15 cellular contexts compared by ENCODE assay signal in the genomic region with DNA sequence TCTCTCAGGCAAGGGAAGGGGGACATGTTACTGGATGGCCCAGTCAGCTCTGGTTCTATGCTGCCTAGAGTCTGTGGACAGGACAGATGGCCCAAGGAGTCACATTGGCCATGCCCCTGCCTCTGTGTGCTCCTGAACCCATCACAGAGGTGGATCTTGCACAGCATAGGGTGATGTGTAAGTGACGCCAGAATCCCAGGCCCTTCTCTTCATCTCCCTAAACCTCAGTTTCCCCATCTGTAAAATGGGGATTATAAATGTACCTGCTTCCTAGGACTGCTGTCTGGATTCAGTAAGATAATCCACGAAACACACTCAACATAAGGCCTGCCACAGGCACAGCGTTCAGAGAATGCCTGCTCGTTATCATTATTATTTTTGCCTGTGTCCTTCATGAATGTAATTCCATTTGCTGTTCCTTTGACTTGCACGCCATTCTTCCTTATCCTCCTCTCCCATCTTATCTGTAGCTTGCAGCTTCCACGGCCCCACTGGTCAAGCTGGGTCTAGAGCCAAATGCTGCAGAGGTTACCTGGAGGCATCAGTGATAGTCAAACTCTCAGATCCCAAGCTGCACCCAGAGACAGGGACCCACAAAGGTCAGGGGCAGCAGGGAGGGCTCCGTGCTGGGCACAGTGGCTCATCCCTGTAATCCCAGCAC.
DNase-seq lines count a peak whose midpoint lies in the region; ATAC-seq, FAIRE-seq and TF ChIP-seq lines count a peak whose summit lies in the region.
"Had no signal": no experiment of that assay in that cellular context is flagged by ENCODE, and none has a peak within 500 bp of the region (broad histone marks: within the 10 kb centered on the region; RNA-seq: fewer than 3 reads in every experiment).

No MANE protein-coding gene starts in this region.

- no peak overlapping the region for H4K91ac ChIP-seq in trophoblast cell (ENCODE audit: low read depth, low read length)

- in situ Hi-C loops in K562 (cut with MboI), result no loop called here

- H4K12ac ChIP-seq in trophoblast cell (ENCODE audit: low read depth, low read length), result no peak overlapping the region

- H2BK120ac ChIP-seq in trophoblast cell (ENCODE audit: insufficient read depth, low read length, poor library complexity), result no peak overlapping the region

- H3K9ac ChIP-seq in BLaER1 treated with 17β-estradiol and CSF1 and Interleukin-3, amounts not matched to agents 10 nM and 100 nM, result no peak overlapping the region
- no peak overlapping the region for H3K9ac ChIP-seq in K562 (ENCODE audit: insufficient read depth in 1 of 2, low read depth in 2 of 2, low read length in 2 of 2)
- H3K9ac ChIP-seq in trophoblast cell (ENCODE audit: low read length), result no peak overlapping the region

- H3K36me3 ChIP-seq in BLaER1 treated with 17β-estradiol and CSF1 and Interleukin-3, amounts not matched to agents 10 nM and 100 nM, result no peaks in the 10 kb centered on the region
- H3K36me3 ChIP-seq in K562 (ENCODE audit: control insufficient read depth, insufficient read depth, low read length) (no peaks in the 10 kb centered on the region), trophoblast cell (ENCODE audit: control insufficient read depth in 1 of 2, insufficient read depth in 2 of 2, low read length in 2 of 2) (no peaks in the 10 kb centered on the region)

- H3K27ac ChIP-seq in BLaER1 treated with 17β-estradiol and CSF1 and Interleukin-3, amounts not matched to agents 10 nM and 100 nM, result 0 out of 22 replicates have a peak overlapping the region, but pooled peaks of 1 of the 11 experiments have one; percentile 3
- H3K27ac ChIP-seq in K562 (ENCODE audit: extremely low read depth, low read depth, low read length) (no peak overlapping the region), trophoblast cell (ENCODE audit: low read depth, low read length) (no peak overlapping the region)

- H3K4me2 ChIP-seq in BLaER1 treated with 17β-estradiol and CSF1 and Interleukin-3, amounts not matched to agents 10 nM and 100 nM, result peak overlapping the region in 6 of 11 experiments; percentile 85 to 96 (median 90); a peak in 8 of 22 replicates
- no peak overlapping the region for H3K4me2 ChIP-seq in K562 (ENCODE audit: insufficient read depth, low read length)
- H3K4me2 ChIP-seq in trophoblast cell (ENCODE audit: low read length), result no peak overlapping the region

- peak overlapping the region; percentile 9 for H2AK5ac ChIP-seq in trophoblast cell (ENCODE audit: low read length)

- 0% methylated on average over 6 of the region's 7 CpGs for WGBS in K562 (ENCODE audit: insufficient coverage, low coverage, missing lambda C conversion rate)
- no CpG with 5 or more reads among the region's 7 CpGs for WGBS in trophoblast cell (ENCODE audit: extremely low coverage, insufficient coverage, insufficient read length)

- peaks cover 14 to 58% (median 46%) of the 10 kb centered on the region in 10 experiments; a peak in 19 of 20 replicates for H3K4me1 ChIP-seq in BLaER1 treated with 17β-estradiol and CSF1 and Interleukin-3, amounts not matched to agents 10 nM and 100 nM
- H3K4me1 ChIP-seq in K562 (replicated peaks in 1 of 2; ENCODE audit: control insufficient read depth in 2 of 2, insufficient read depth in 2 of 2, low read length in 2 of 2) (peaks cover 0 to 5% of the 10 kb centered on the region in 2 experiments; a peak in 3 of 5 replicates), trophoblast cell (ENCODE audit: control insufficient read depth in 1 of 2, insufficient read depth in 2 of 2, low read length in 2 of 2) (peaks cover 3 to 10% of the 10 kb centered on the region in 2 experiments)
- H3K4me1 ChIP-seq: Caco-2 had no signal

- H2AFZ ChIP-seq in K562 (ENCODE audit: low read depth, low read length), result no peak overlapping the region
- no peak overlapping the region for H2AFZ ChIP-seq in trophoblast cell (ENCODE audit: insufficient read depth, low read length, poor library complexity)

- H4K20me1 ChIP-seq in BLaER1 treated with 17β-estradiol and CSF1 and Interleukin-3, amounts not matched to agents 10 nM and 100 nM, result no peaks in the 10 kb centered on the region
- peaks cover 6% of the 10 kb centered on the region; the same call in 1 of the 2 replicates for H4K20me1 ChIP-seq in K562 (replicated peaks; ENCODE audit: control insufficient read depth, insufficient read depth, low read length)

- no peak for TF ChIP-seq POLR2A in K562 (conservative IDR thresholded peaks at IDR 0.05)

- no TSS peak for BruUV-seq in K562 (replicated peaks; lab: Mats Ljungman, UMichigan)

- no peak overlapping the region for H3K23ac ChIP-seq in trophoblast cell (ENCODE audit: low read length)

- CTCF ChIA-PET in K562 (lab: Yijun Ruan, JAX; ENCODE audit: low intra/inter-chr PET ratio), result no interaction called here

- TF ChIP-seq CTCF in K562 (IDR thresholded peaks at IDR 0.05 in 2 of 3, conservative IDR thresholded peaks at IDR 0.05 in 1 of 3; ENCODE audit: insufficient read depth in 2 of 3, low read depth in 1 of 3, low read length in 3 of 3), result no peak

- no peak overlapping the region for H2BK5ac ChIP-seq in trophoblast cell (ENCODE audit: low read depth, low read length, poor library complexity)

- no peaks in the 10 kb centered on the region for H3K27me3 ChIP-seq in BLaER1 treated with 17β-estradiol and CSF1 and Interleukin-3, amounts not matched to agents 10 nM and 100 nM
- H3K27me3 ChIP-seq in K562 (ENCODE audit: control insufficient read depth in 2 of 2, insufficient read depth in 2 of 2, low read length in 2 of 2), result peaks cover 0 to 17% of the 10 kb centered on the region in 2 experiments; a peak in 2 of 5 replicates
- H3K27me3 ChIP-seq in trophoblast cell (ENCODE audit: insufficient read depth, low read length), result no peaks in the 10 kb centered on the region

- TF ChIP-seq EP300 in K562 (IDR thresholded peaks at IDR 0.05; ENCODE audit: low read length), result peak; percentile 90

- no peaks in the 10 kb centered on the region for H3K79me1 ChIP-seq in trophoblast cell (ENCODE audit: low read length)

- POLR2A ChIA-PET in K562 (lab: Yijun Ruan, JAX), result no interaction called here

- H3K4me3 ChIP-seq in BLaER1 treated with 17β-estradiol and CSF1 and Interleukin-3, amounts not matched to agents 10 nM and 100 nM, result no peak overlapping the region
- H3K4me3 ChIP-seq in K562 (no peak overlapping the region), trophoblast cell (ENCODE audit: low read depth, low read length) (no peak overlapping the region)

- DNase-seq in OCI-M1 (lab: John Stamatoyannopoulos, UW), result peak; percentile 50
- peak; percentile 32 to 57 (median 52) for DNase-seq in K562 (ENCODE audit: extremely low read depth in 1 of 4, low spot score in 3 of 4)
- peak in 1 of 2 donors; percentile 35 for DNase-seq in trophoblast cell
- DNase-seq in NK-92 treated with Interleukin-12 subunit alpha and Interleukin-12 subunit beta, amount 100 ng/mL, for 24 hours (lab: John Stamatoyannopoulos, UW), result no peak
- DNase-seq in pons (ENCODE audit: low spot score), result no peak
- no peak for DNase-seq in NCI-H524 treated with DMSO at 0.1 percent for 48 hours (lab: John Stamatoyannopoulos, UW)
- DNase-seq: Caco-2; CD8-positive, alpha-beta T cell; DND-41; HCEC 1CT; HFFc6 had no signal

- H2BK12ac ChIP-seq in trophoblast cell (ENCODE audit: low read length), result no peak overlapping the region

- H3K9me3 ChIP-seq in BLaER1 treated with 17β-estradiol and CSF1 and Interleukin-3, amounts not matched to agents 10 nM and 100 nM (replicated peaks in 1 of 11), result peaks cover 0 to 4% (median 0%) of the 10 kb centered on the region in 11 experiments; a peak in 2 of 22 replicates
- no peaks in the 10 kb centered on the region for H3K9me3 ChIP-seq in K562 (replicated peaks; ENCODE audit: control insufficient read depth, insufficient read depth, low read depth, low read length)
- no peaks in the 10 kb centered on the region for H3K9me3 ChIP-seq in trophoblast cell (ENCODE audit: insufficient read depth, low read depth, low read length)
- H3K9me3 ChIP-seq: Caco-2 had no signal

- TF ChIP-seq RAD21 in K562 (CRISPR knock-in tag; conservative IDR thresholded peaks at IDR 0.05 in 1 of 2, IDR thresholded peaks at IDR 0.05 in 1 of 2), result no peak

- intact Hi-C loops in K562 (cut with micrococcal nuclease), result no loop called here

- no peak overlapping the region for H3K18ac ChIP-seq in trophoblast cell (ENCODE audit: low read length)

- no peak overlapping the region for H4K8ac ChIP-seq in trophoblast cell (ENCODE audit: low read depth, low read length)

- H3K9me1 ChIP-seq in K562 (ENCODE audit: control insufficient read depth, insufficient read depth, low read length), result no peaks in the 10 kb centered on the region

- no peak overlapping the region for H3K14ac ChIP-seq in trophoblast cell (ENCODE audit: low read length)

- H3K4ac ChIP-seq in trophoblast cell (ENCODE audit: low read depth, low read length), result no peak overlapping the region

- ATAC-seq in K562, result peak; percentile 75
- ATAC-seq: CD8-positive, alpha-beta T cell had no signal

- H3K79me2 ChIP-seq in K562 (ENCODE audit: control insufficient read depth, insufficient read depth, low read length), result no peaks in the 10 kb centered on the region
- H3K79me2 ChIP-seq in trophoblast cell (ENCODE audit: control insufficient read depth, insufficient read depth, low read length, poor library complexity), result no peaks in the 10 kb centered on the region

- FAIRE-seq in K562 (lab: Jason Lieb, UNC), result peak; percentile 85
- FAIRE-seq: A204.1, GM12892, GM19239 had no signal

TF ChIP-seq in K562, 482 proteins besides CTCF, POLR2A, EP300 and RAD21 (continues in another document):
- TF ChIP-seq TCF3 (CRISPR knock-in tag; IDR thresholded peaks at IDR 0.05) (peak; percentile 90), ZNF175 (CRISPR knock-in tag; IDR thresholded peaks at IDR 0.05; ENCODE audit: low read depth) (0 out of 2 replicates have a peak, but pooled peaks have one; percentile 32), LEF1 (IDR thresholded peaks at IDR 0.05) (peak; percentile 51; the same call in 1 of the 2 replicates), NRF1 (conservative IDR thresholded peaks at IDR 0.05 in 1 of 2, IDR thresholded peaks at IDR 0.05 in 1 of 2) (0 out of 4 replicates have a peak, but pooled peaks of 1 of the 2 experiments have one; percentile 16), FOSL1 (tag; conservative IDR thresholded peaks at IDR 0.05) (peak; percentile 39; the same call in 1 of the 2 replicates)
- TF ChIP-seq, protein P1, sequence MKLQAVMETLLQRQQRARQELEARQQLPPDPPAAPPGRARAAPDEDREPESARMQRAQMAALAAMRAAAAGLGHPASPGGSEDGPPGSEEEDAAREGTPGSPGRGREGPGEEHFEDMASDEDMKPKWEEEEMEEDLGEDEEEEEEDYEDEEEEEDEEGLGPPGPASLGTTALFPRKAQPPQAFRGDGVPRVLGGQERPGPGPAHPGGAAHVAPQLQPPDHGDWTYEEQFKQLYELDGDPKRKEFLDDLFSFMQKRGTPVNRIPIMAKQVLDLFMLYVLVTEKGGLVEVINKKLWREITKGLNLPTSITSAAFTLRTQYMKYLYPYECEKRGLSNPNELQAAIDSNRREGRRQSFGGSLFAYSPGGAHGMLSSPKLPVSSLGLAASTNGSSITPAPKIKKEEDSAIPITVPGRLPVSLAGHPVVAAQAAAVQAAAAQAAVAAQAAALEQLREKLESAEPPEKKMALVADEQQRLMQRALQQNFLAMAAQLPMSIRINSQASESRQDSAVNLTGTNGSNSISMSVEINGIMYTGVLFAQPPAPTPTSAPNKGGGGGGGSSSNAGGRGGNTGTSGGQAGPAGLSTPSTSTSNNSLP (IDR thresholded peaks at IDR 0.05; ENCODE audit: borderline replicate concordance, low read depth, low read length), result no peak

Comparison
In these comparisons a context has a peak if more than half of its experiments do, and no peak if none do; other contexts are left out.
1. H3K4me2 ChIP-seq: peak in BLaER1 treated with 17β-estradiol and CSF1 and Interleukin-3, amounts not matched to agents 10 nM and 100 nM (6 of 11); none in K562 (single experiment) and trophoblast cell (single experiment).
2. DNase-seq: peak in OCI-M1 (single experiment) and K562 (4 of 4); none in NK-92 treated with Interleukin-12 subunit alpha and Interleukin-12 subunit beta, amount 100 ng/mL, for 24 hours (single experiment), pons (single experiment) and NCI-H524 treated with DMSO at 0.1 percent for 48 hours (single experiment).